ENCODE assay signal across 8 cellular contexts in genomic region chr16:66551362-66551761, GRCh38. TPM values are rescaled to one million over a fixed set of nuclear protein-coding genes. Genes with fewer than 3 reads are reported as not detected.
DNase-seq lines count a peak whose midpoint lies in the region; ATAC-seq and TF ChIP-seq lines count a peak whose summit lies in the region.

No MANE protein-coding gene starts in this region.

- H3K4me1 Mint-ChIP-seq in T-cell = peaks cover 74 to 81% (median 80%) of the 10 kb centered on the region in 3 donors

- in situ Hi-C loops in G401 (cut with HindIII; ENCODE audit: low sequenced_read_pairs) (no loop called here), astrocyte of the spinal cord (cut with HindIII; ENCODE audit: low sequenced_read_pairs) (no loop called here)

- no peaks in the 10 kb centered on the region for H3K9me3 Mint-ChIP-seq in T-cell

- peak overlapping the region; percentile 12 to 85 for H3K9ac ChIP-seq in liver (ENCODE audit: low read depth in 1 of 2, low read length in 2 of 2)

- POLR2A ChIA-PET in T-cell (lab: Charles Lee) = no interaction called here

- WGBS in liver = 67% methylated on average over 6 of the region's 6 CpGs

- H3K27ac ChIP-seq in liver (ENCODE audit: low read depth in 1 of 2, low read length in 2 of 2) = peak overlapping the region; percentile 92 to 97

- peaks cover 2 to 31% (median 22%) of the 10 kb centered on the region in 4 donors for H3K4me1 ChIP-seq in liver (ENCODE audit: control insufficient read depth in 4 of 4, insufficient read depth in 4 of 4, low read length in 3 of 4)

- CTCF ChIA-PET in T-cell (lab: Charles Lee) = interaction anchor here (0.6 to 2.7 kb wide), 11 partner anchors 12 to 161 kb away, joined by 3 to 29 read pairs (median 4); no protein-coding TSS in a partner anchor

- H3K36me3 Mint-ChIP-seq in T-cell = peaks cover 14% of the 10 kb centered on the region

- no peaks in the 10 kb centered on the region for H3K36me3 ChIP-seq in liver (ENCODE audit: control insufficient read depth in 4 of 4, insufficient read depth in 3 of 4, low read depth in 1 of 4, low read length in 3 of 4)

- no peaks in the 10 kb centered on the region for H3K9me3 ChIP-seq in liver (ENCODE audit: control insufficient read depth in 4 of 4, low read length in 3 of 4)

- H3K27me3 ChIP-seq in liver (ENCODE audit: control insufficient read depth in 4 of 4, insufficient read depth in 4 of 4, low read length in 3 of 4) = no peaks in the 10 kb centered on the region

- DNase-seq in G401 (ENCODE audit: low spot score) (peak; percentile 24), Kasumi-1 (lab: John Stamatoyannopoulos, UW) (peak; percentile 87 to 91), T-cell (peak; percentile 26 to 67 (median 50)), astrocyte of the spinal cord (ENCODE audit: low read depth, low spot score) (no peak), hepatic stellate cell (ENCODE audit: low spot score) (no peak), NCI-H187 (lab: John Stamatoyannopoulos, UW) (no peak)
- peak; percentile 71 for DNase-seq in stimulated activated CD8-positive, alpha-beta memory T cell treated with anti-CD3 and anti-CD28 coated beads, Interleukin-4, amount 100 ng/mL, for 48 hours

- peak in 1 of 2 donors; percentile 12 for TF ChIP-seq RAD21 in liver (IDR thresholded peaks at IDR 0.05)

- H3K4me3 ChIP-seq in astrocyte of the spinal cord (ENCODE audit: low read depth, low read length) (no peak overlapping the region), liver (ENCODE audit: low read depth in 1 of 3, low read length in 3 of 3) (no peak overlapping the region)

- H3K27me3 Mint-ChIP-seq in T-cell = no peaks in the 10 kb centered on the region

- ATAC-seq in T-cell (replicated peaks in 1 of 4) = peak; percentile 35 to 52 (median 43)

- H3K27ac Mint-ChIP-seq in T-cell = peak overlapping the region; percentile 94

- H3K4me3 Mint-ChIP-seq in T-cell = peak overlapping the region; percentile 91 to 96 (median 94)

- TF ChIP-seq CTCF in astrocyte of the spinal cord (IDR thresholded peaks at IDR 0.05; ENCODE audit: low read depth, low read length) (peak; percentile 15), liver (IDR thresholded peaks at IDR 0.05; ENCODE audit: low read depth, low read length, missing input control) (peak; percentile 30)

TF ChIP-seq in liver, 16 proteins besides CTCF, POLR2A, EP300 and RAD21:
- TF ChIP-seq EGR1 (IDR thresholded peaks at IDR 0.05; ENCODE audit: low read depth in 2 of 2) = no peak
- no peak for TF ChIP-seq GABPA (IDR thresholded peaks at IDR 0.05 in 1 of 2, conservative IDR thresholded peaks at IDR 0.05 in 1 of 2)
- TF ChIP-seq, protein P1, sequence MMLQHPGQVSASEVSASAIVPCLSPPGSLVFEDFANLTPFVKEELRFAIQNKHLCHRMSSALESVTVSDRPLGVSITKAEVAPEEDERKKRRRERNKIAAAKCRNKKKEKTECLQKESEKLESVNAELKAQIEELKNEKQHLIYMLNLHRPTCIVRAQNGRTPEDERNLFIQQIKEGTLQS (IDR thresholded peaks at IDR 0.05) = no peak
- TF ChIP-seq ZBTB33 (IDR thresholded peaks at IDR 0.05) = no peak
- TF ChIP-seq RXRA (IDR thresholded peaks at IDR 0.05) = no peak
- TF ChIP-seq JUND (IDR thresholded peaks at IDR 0.05) = no peak
- no peak for TF ChIP-seq MAX (IDR thresholded peaks at IDR 0.05)
- TF ChIP-seq TAF1 (conservative IDR thresholded peaks at IDR 0.05) = no peak
- TF ChIP-seq HNF4A (conservative IDR thresholded peaks at IDR 0.05) = no peak
- no peak for TF ChIP-seq SP1 (IDR thresholded peaks at IDR 0.05)
- TF ChIP-seq HNF4G (IDR thresholded peaks at IDR 0.05) = no peak
- TF ChIP-seq NR2F2 (IDR thresholded peaks at IDR 0.05) = no peak
- TF ChIP-seq FOXA1 (IDR thresholded peaks at IDR 0.05) = no peak
- no peak for TF ChIP-seq REST (IDR thresholded peaks at IDR 0.05)
- TF ChIP-seq FOXA2 (IDR thresholded peaks at IDR 0.05) = no peak
- TF ChIP-seq YY1 (IDR thresholded peaks at IDR 0.05) = no peak

RNA-seq across cellular contexts. Expression of gene CKLF, which starts 1.0 kb away (rescaled TPM):
- total RNA-seq in G401 (2014; rRNA removed; shearing (Covaris generic)) = 122 and 134 TPM in 2 replicates
- 10 to 100 TPM; 25.3 to 67.8 (median 58.3) TPM for total RNA-seq in T-cell
- total RNA-seq in liver = 10 to 100 TPM in 1 of 2 donors, 1 to 10 TPM in 1; 9.5 to 36.1 TPM
- 10 to 100 TPM; 19.3 to 23.6 TPM for polyA plus RNA-seq in liver

RNA-seq across cellular contexts. Expression of gene TK2, which starts 1.4 kb away (rescaled TPM):
- 10.3 and 15.8 TPM in 2 replicates for total RNA-seq in G401 (2014; rRNA removed; shearing (Covaris generic))
- total RNA-seq in T-cell (10 to 100 TPM in 2 of 5 donors, 1 to 10 TPM in 3; 4.6 to 10.8 (median 8.4) TPM), liver (10 to 100 TPM; 10.5 to 31.9 TPM)
- 10 to 100 TPM; 19.5 to 22.5 TPM for polyA plus RNA-seq in liver

RNA-seq across cellular contexts. Expression of gene CMTM1, which starts 14.9 kb away (rescaled TPM):
- total RNA-seq in G401 (2014; rRNA removed; shearing (Covaris generic)) = 3.1 TPM in 1 of 2 replicates, not detected in the other
- 10 to 100 TPM in 3 of 5 donors, 1 to 10 TPM in 1, under 1 TPM in 1; 0.95 to 12.9 (median 10.3) TPM for total RNA-seq in T-cell
- under 1 TPM; 0.33 to 0.84 TPM for total RNA-seq in liver
- under 1 TPM; 0.32 to 0.64 TPM for polyA plus RNA-seq in liver

RNA-seq across cellular contexts. Expression of gene CMTM2, which starts 27.9 kb away (rescaled TPM):
- total RNA-seq in G401 (2014; rRNA removed; shearing (Covaris generic)) = not detected in 2 replicates
- total RNA-seq in T-cell (under 1 TPM in 2 of 5 donors, not detected in 3; 0.26 to 0.62 TPM), liver (1 to 10 TPM in 1 of 2 donors, under 1 TPM in 1; 0.50 to 1.1 TPM)
- under 1 TPM; 0.57 to 0.67 TPM for polyA plus RNA-seq in liver

RNA-seq across cellular contexts. Expression of gene CMTM3, which starts 53.1 kb away (rescaled TPM):
- 55.1 and 62.1 TPM in 2 replicates for total RNA-seq in G401 (2014; rRNA removed; shearing (Covaris generic))
- total RNA-seq in T-cell = 10 to 100 TPM; 63.5 to 84.8 (median 75.4) TPM
- 10 to 100 TPM in 1 of 2 donors, 1 to 10 TPM in 1; 2.7 to 12.2 TPM for total RNA-seq in liver
- 1 to 10 TPM; 1.6 to 6.5 TPM for polyA plus RNA-seq in liver

Comparison
In these comparisons a context has a peak if more than half of its experiments do, and no peak if none do; other contexts are left out.
1. DNase-seq: peak in G401 (single experiment), Kasumi-1 (2 of 2), T-cell (34 of 34) and stimulated activated CD8-positive, alpha-beta memory T cell treated with anti-CD3 and anti-CD28 coated beads, Interleukin-4, amount 100 ng/mL, for 48 hours (single experiment); none in astrocyte of the spinal cord (single experiment), hepatic stellate cell (single experiment) and NCI-H187 (0 of 2).